In the genomic region with DNA sequence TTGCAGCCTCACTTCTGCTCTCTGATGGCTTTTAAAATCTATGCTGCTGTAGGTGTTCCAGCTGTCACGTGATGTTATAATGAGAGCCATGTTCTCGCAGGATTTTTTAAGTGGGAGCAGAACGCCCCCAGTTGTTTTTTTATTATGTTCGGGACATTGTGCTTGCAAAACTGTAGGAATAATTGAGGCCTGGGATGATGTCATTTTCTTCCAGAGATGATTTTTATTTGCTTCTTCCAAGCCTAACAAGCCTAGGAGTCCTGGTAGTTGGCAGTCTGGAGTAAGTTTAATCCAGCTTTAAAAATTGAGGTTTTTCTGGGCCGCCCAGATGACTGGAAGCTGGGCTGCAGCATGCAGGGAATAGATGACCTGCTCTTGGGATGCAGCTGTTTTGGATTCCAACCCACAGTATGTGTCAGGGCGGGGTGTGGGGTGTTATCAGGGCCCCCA, we compare ENCODE assay signal across 25 cellular contexts. TPM values are rescaled to one million over a fixed set of nuclear protein-coding genes. Genes with fewer than 3 reads are reported as not detected.
DNase-seq lines count a peak whose midpoint lies in the region; ATAC-seq, FAIRE-seq and TF ChIP-seq lines count a peak whose summit lies in the region.
"Had no signal": no experiment of that assay in that cellular context is flagged by ENCODE, and none has a peak within 500 bp of the region (broad histone marks: within the 10 kb centered on the region; RNA-seq: fewer than 3 reads in every experiment).

No MANE protein-coding gene starts in this region.

- TF ChIP-seq CTCF in AG10803 (conservative IDR thresholded peaks at IDR 0.05; ENCODE audit: low read length) (no peak), bronchial epithelial cell (IDR thresholded peaks at IDR 0.05; ENCODE audit: insufficient read depth, low read length, severe bottlenecking) (no peak)

- FAIRE-seq in bronchial epithelial cell (lab: Jason Lieb, UNC): no peak
- FAIRE-seq: endometrium, GM12891, HTR-8/SVneo, urothelium cell line had no signal

- H2AFZ ChIP-seq in Karpas-422 (ENCODE audit: low read length): no peak overlapping the region
- H2AFZ ChIP-seq: parathyroid adenoma had no signal

- DNase-seq in AG10803 (ENCODE audit: low read depth) (peak; percentile 44), Karpas-422 (peak; percentile 32), bronchial epithelial cell (ENCODE audit: low read depth) (peak; percentile 49), retina (peak; percentile 1), NCI-H187 treated with DMSO at 0.1 percent for 48 hours (lab: John Stamatoyannopoulos, UW) (no peak), ACHN (no peak)
- no peak for DNase-seq in stimulated activated CD4-positive, alpha-beta T cell treated with anti-CD3 and anti-CD28 coated beads, Interleukin-2, amount 100 ng/mL, for 48 hours
- DNase-seq: activated CD4-positive, alpha-beta T cell treated with anti-CD3 and anti-CD28 coated beads, Interleukin-2, amount 50 U/mL, for 48 hours; activated effector memory CD4-positive, alpha-beta T cell treated with Interleukin-2 at 50 U/mL for 16 hours; activated naive CD8-positive, alpha-beta T cell treated with anti-CD3 and anti-CD28 coated beads, Interleukin-2, amount 50 U/mL, for 24 hours; left lung; midbrain; NCI-H1105 treated with DMSO at 0.1 percent for 48 hours; NCI-H2081 treated with DMSO at 0.1 percent for 48 hours; nephron progenitor cell had no signal

- H3K36me3 ChIP-seq in Karpas-422 (ENCODE audit: insufficient read depth, low read length) (no peaks in the 10 kb centered on the region), bronchial epithelial cell (ENCODE audit: control insufficient read depth, insufficient read depth, low read length) (no peaks in the 10 kb centered on the region)
- H3K36me3 ChIP-seq: left lung had no signal

- no peaks in the 10 kb centered on the region for H4K20me1 ChIP-seq in Karpas-422 (ENCODE audit: insufficient read depth, low read depth, low read length)

- no peaks in the 10 kb centered on the region for H3K79me2 ChIP-seq in Karpas-422 (ENCODE audit: low read length)
- H3K79me2 ChIP-seq: parathyroid adenoma had no signal

- H3K27me3 ChIP-seq in Karpas-422 (ENCODE audit: low read length): no peaks in the 10 kb centered on the region
- no peaks in the 10 kb centered on the region for H3K27me3 ChIP-seq in bronchial epithelial cell (ENCODE audit: control insufficient read depth, insufficient read depth, low read length)
- H3K27me3 ChIP-seq: left lung had no signal

- ATAC-seq in GM21515 (IDR thresholded peaks at IDR 0.05; ENCODE audit: unreplicated experiment): no peak
- ATAC-seq: activated naive CD8-positive, alpha-beta T cell treated with anti-CD3 and anti-CD28 coated beads, Interleukin-2, amount 50 U/mL, for 24 hours; HCT116; left lung; SK-N-SH treated with all-trans-retinoic acid at 6 μM for 48 hours had no signal

- H3K4me3 ChIP-seq in AG10803 (ENCODE audit: low read length) (no peak overlapping the region), Karpas-422 (ENCODE audit: low read length) (no peak overlapping the region), bronchial epithelial cell (ENCODE audit: low read depth, low read length) (no peak overlapping the region)
- H3K4me3 ChIP-seq: coronary artery, left lung had no signal

- in situ Hi-C loops in ACHN (cut with HindIII; ENCODE audit: low pct_ligation_motif_present, low pct_unique_long_range_greater_than_20kb, low sequenced_read_pairs): no loop called here

- H3K9me2 ChIP-seq in Karpas-422 (replicated peaks; ENCODE audit: insufficient read depth, low read length): no peaks in the 10 kb centered on the region

- no peaks in the 10 kb centered on the region for H3K9me3 ChIP-seq in Karpas-422 (ENCODE audit: low read length)
- H3K9me3 ChIP-seq: left lung had no signal

- H3K27ac ChIP-seq in Karpas-422 (ENCODE audit: low read length): no peak overlapping the region
- H3K27ac ChIP-seq: coronary artery, left lung, parathyroid adenoma had no signal

- H3K9ac ChIP-seq in Karpas-422 (ENCODE audit: low read length): no peak overlapping the region
- H3K9ac ChIP-seq: parathyroid adenoma had no signal

- peaks cover 49% of the 10 kb centered on the region for H3K4me1 ChIP-seq in Karpas-422 (ENCODE audit: low read length)
- H3K4me1 ChIP-seq: parathyroid adenoma had no signal

- H3K4me2 ChIP-seq in Karpas-422 (ENCODE audit: low read depth, low read length, poor library complexity, severe bottlenecking): no peak overlapping the region

RNA-seq across cellular contexts. Expression of a gene that starts 34.6 kb away (rescaled TPM):
- 0.89 and 15.2 TPM in 2 replicates for total RNA-seq in Karpas-422 (2014; rRNA removed; shearing (Covaris generic); ENCODE audit: low replicate concordance)
- under 0.01 TPM in 2 replicates for total RNA-seq in bronchial epithelial cell
- total RNA-seq: NCI-H460 had no signal

RNA-seq across cellular contexts. Expression of a gene that starts 41.2 kb away (rescaled TPM):
- total RNA-seq in Karpas-422 (2014; rRNA removed; shearing (Covaris generic); ENCODE audit: low replicate concordance): 245 and 258 TPM in 2 replicates
- 12.9 and 25.9 TPM in 2 replicates for total RNA-seq in bronchial epithelial cell

Comparison
In these comparisons a context has a peak if more than half of its experiments do, and no peak if none do; other contexts are left out.
1. DNase-seq: peak in AG10803 (single experiment), Karpas-422 (single experiment), bronchial epithelial cell (single experiment) and retina (single experiment); none in stimulated activated CD4-positive, alpha-beta T cell treated with anti-CD3 and anti-CD28 coated beads, Interleukin-2, amount 100 ng/mL, for 48 hours (0 of 2), NCI-H187 treated with DMSO at 0.1 percent for 48 hours (single experiment) and ACHN (single experiment).